Comparison of ENCODE assay signal across 8 cellular contexts in the genomic region with DNA sequence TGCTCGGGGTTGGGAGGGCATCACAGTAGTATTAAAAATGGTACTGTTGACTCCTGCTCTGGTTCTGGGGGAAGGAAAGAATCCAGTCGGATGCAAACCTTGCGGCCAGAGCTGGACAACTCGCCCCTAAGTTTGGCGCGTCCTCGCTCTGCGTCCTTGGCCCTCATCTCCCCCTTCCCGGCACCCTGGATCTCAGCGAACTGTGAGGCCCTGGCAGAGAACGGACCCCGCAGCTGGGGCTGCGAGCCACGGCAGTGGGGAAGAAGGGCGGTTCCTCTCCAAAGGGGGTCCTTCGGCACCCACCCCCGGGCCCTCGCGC. TPM values are rescaled to one million over a fixed set of nuclear protein-coding genes. Genes with fewer than 3 reads are reported as not detected.
DNase-seq lines count a peak whose midpoint lies in the region; ATAC-seq and TF ChIP-seq lines count a peak whose summit lies in the region.

No MANE protein-coding gene starts in this region.

- no peak overlapping the region for H3K27ac Mint-ChIP-seq in mesothelial cell of epicardium

- no peak for DNase-seq in AG09309 (ENCODE audit: low read depth)
- DNase-seq in cardiac fibroblast (ENCODE audit: low read depth in 2 of 2) = no peak
- no peak for DNase-seq in mesothelial cell of epicardium (ENCODE audit: low spot score in 2 of 2, unreplicated experiment in 2 of 2)
- DNase-seq in stimulated activated CD4-positive, alpha-beta T cell treated with anti-CD3 and anti-CD28 coated beads, Interleukin-4, amount 100 ng/mL, for 1 hour = no peak
- no peak for DNase-seq in D341Med (ENCODE audit: low spot score)
- DNase-seq in NCI-H2029 (lab: John Stamatoyannopoulos, UW) = no peak

- H3K9me3 Mint-ChIP-seq in mesothelial cell of epicardium = peaks cover 6% of the 10 kb centered on the region

- no peaks in the 10 kb centered on the region for H3K4me1 Mint-ChIP-seq in mesothelial cell of epicardium

- peak overlapping the region; percentile 48 for H3K4me3 ChIP-seq in AG09309 (ENCODE audit: control insufficient read depth, low read depth, low read length)
- H3K4me3 ChIP-seq in cardiac fibroblast (replicated peaks in 1 of 2; ENCODE audit: low read depth in 2 of 2, low read length in 2 of 2) = peak overlapping the region; percentile 50 to 54

- H3K27me3 Mint-ChIP-seq in mesothelial cell of epicardium (ENCODE audit: low read depth) = peaks cover 23% of the 10 kb centered on the region

- TF ChIP-seq CTCF in AG09309 (IDR thresholded peaks at IDR 0.05; ENCODE audit: control insufficient read depth, insufficient read depth, low read depth, low read length, missing control alignments) (no peak), cardiac fibroblast (IDR thresholded peaks at IDR 0.05; ENCODE audit: low read depth, low read length) (no peak), mesothelial cell of epicardium (IDR thresholded peaks at IDR 0.05; ENCODE audit: unreplicated experiment) (no peak)

- ATAC-seq in HG03045 (IDR thresholded peaks at IDR 0.05; ENCODE audit: unreplicated experiment) (peak; percentile 1), GM18502 (IDR thresholded peaks at IDR 0.05; ENCODE audit: poor library complexity, unreplicated experiment) (no peak)

- no peaks in the 10 kb centered on the region for H3K36me3 Mint-ChIP-seq in mesothelial cell of epicardium

- H3K4me3 Mint-ChIP-seq in mesothelial cell of epicardium = peak overlapping the region; percentile 64

RNA-seq across cellular contexts. Expression of a gene that starts 14.0 kb away (rescaled TPM):
- total RNA-seq in mesothelial cell of epicardium = 0.82 to 1.1 TPM (median 0.98 TPM) in 3 replicates
